In the genomic region with DNA sequence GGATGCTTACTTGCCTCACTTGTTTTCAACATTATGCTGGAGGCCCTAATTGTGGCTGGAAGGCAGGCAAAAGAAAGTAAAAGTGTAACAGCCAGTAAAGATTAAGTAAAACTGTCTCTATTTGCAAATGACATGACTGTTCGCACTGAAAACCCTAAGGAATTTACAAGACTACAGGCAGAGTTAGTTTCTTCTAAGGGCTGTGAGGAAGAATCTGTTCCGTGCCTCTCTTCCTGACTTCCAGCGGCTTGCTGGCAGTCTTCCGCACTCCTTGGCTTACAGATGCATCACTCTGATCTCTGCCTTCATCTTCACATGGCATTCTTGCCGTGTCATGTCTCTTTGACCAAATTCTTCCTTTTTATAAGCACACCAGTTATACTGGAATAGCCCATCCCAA, we compare ENCODE assay signal across 28 cellular contexts.
"Had no signal": no experiment of that assay in that cellular context is flagged by ENCODE, and none has a peak within 500 bp of the region (broad histone marks: within the 10 kb centered on the region; RNA-seq: fewer than 3 reads in every experiment).

No MANE protein-coding gene starts in this region.

- H3K4me1 ChIP-seq: colonic mucosa, lower lobe of right lung, right lobe of liver had no signal

- H3K4me3 Mint-ChIP-seq: activated CD4-positive, alpha-beta memory T cell treated with anti-CD3 and anti-CD28 coated beads for 36 hours; activated naive CD4-positive, alpha-beta T cell treated with anti-CD3 and anti-CD28 coated beads for 36 hours; activated naive CD8-positive, alpha-beta T cell treated with anti-CD3 and anti-CD28 coated beads, Interleukin-2, amount 50 U/mL, for 24 hours; effector memory CD8-positive, alpha-beta T cell; neural progenitor cell; stimulated activated effector memory CD8-positive, alpha-beta T cell treated with anti-CD3 and anti-CD28 coated beads, Interleukin-12 subunit alpha, Interleukin-12 subunit beta, amount 100 ng/mL, for 72 hours; stimulated activated naive CD8-positive, alpha-beta T cell treated with anti-CD3 and anti-CD28 coated beads, Interleukin-15, amount 100 ng/mL, for 72 hours; T-helper 1 cell treated with Interleukin-12 subunit alpha and Interleukin-12 subunit beta and Interleukin-4 antibody, amounts not matched to agents 30 μg/mL and 1 μg/mL, for 36 hours had no signal

- H3K27me3 ChIP-seq: brain microvascular endothelial cell, colonic mucosa, dorsolateral prefrontal cortex, esophagus muscularis mucosa, gastroesophageal sphincter, neural progenitor cell, right lobe of liver, tibial artery had no signal

- H3K27ac ChIP-seq: brain microvascular endothelial cell, colonic mucosa, esophagus muscularis mucosa, gastroesophageal sphincter, lower lobe of right lung, neural progenitor cell, right lobe of liver, tibial artery had no signal

- DNase-seq: activated CD4-positive, alpha-beta memory T cell treated with anti-CD3 and anti-CD28 coated beads for 36 hours; activated CD4-positive, alpha-beta T cell treated with anti-CD3 and anti-CD28 coated beads for 48 hours; activated CD4-positive, CD25-positive, alpha-beta regulatory T cell; activated effector memory CD4-positive, alpha-beta T cell treated with Interleukin-2 at 50 U/mL for 16 hours; activated naive CD4-positive, alpha-beta T cell treated with anti-CD3 and anti-CD28 coated beads for 36 hours; activated naive CD8-positive, alpha-beta T cell treated with anti-CD3 and anti-CD28 coated beads, Interleukin-2, amount 50 U/mL, for 24 hours; activated T-cell treated with anti-CD3 and anti-CD28 coated beads, Interleukin-2, amount 50 U/mL, for 48 hours; brain microvascular endothelial cell; central memory CD4-positive, alpha-beta T cell; colonic mucosa; dorsolateral prefrontal cortex; effector memory CD8-positive, alpha-beta T cell; head of caudate nucleus; hypothalamus; lower lobe of right lung; naive thymus-derived CD4-positive, alpha-beta T cell; posterior cingulate gyrus; right lobe of liver; small intestine; stimulated activated CD4-positive, alpha-beta T cell treated with anti-CD3 and anti-CD28 coated beads, Interleukin-2, amount 100 ng/mL, for 24 hours; stimulated activated naive CD8-positive, alpha-beta T cell treated with anti-CD3 and anti-CD28 coated beads, Interleukin-15, amount 100 ng/mL, for 72 hours; tibial artery had no signal

- H2AFZ ChIP-seq: neural progenitor cell had no signal

- H3K36me3 Mint-ChIP-seq: stimulated activated effector memory CD8-positive, alpha-beta T cell treated with anti-CD3 and anti-CD28 coated beads, Interleukin-12 subunit alpha, Interleukin-12 subunit beta, amount 100 ng/mL, for 72 hours had no signal

- ATAC-seq: activated naive CD8-positive, alpha-beta T cell treated with anti-CD3 and anti-CD28 coated beads, Interleukin-2, amount 50 U/mL, for 24 hours; effector memory CD8-positive, alpha-beta T cell; gastroesophageal sphincter; left lobe of liver; lower lobe of right lung; naive thymus-derived CD4-positive, alpha-beta T cell; right lobe of liver; stimulated activated effector memory CD8-positive, alpha-beta T cell treated with anti-CD3 and anti-CD28 coated beads, Interleukin-12 subunit alpha, Interleukin-12 subunit beta, amount 100 ng/mL, for 72 hours; stimulated activated naive CD8-positive, alpha-beta T cell treated with anti-CD3 and anti-CD28 coated beads, Interleukin-15, amount 100 ng/mL, for 72 hours had no signal

- H3K27me3 Mint-ChIP-seq: activated CD4-positive, alpha-beta memory T cell treated with anti-CD3 and anti-CD28 coated beads for 36 hours; activated naive CD8-positive, alpha-beta T cell treated with anti-CD3 and anti-CD28 coated beads, Interleukin-2, amount 50 U/mL, for 24 hours; effector memory CD8-positive, alpha-beta T cell; naive thymus-derived CD4-positive, alpha-beta T cell; stimulated activated naive CD8-positive, alpha-beta T cell treated with anti-CD3 and anti-CD28 coated beads, Interleukin-15, amount 100 ng/mL, for 72 hours had no signal

- H3K4me2 ChIP-seq: neural progenitor cell had no signal

- H3K9ac ChIP-seq: neural progenitor cell had no signal

- H3K27ac Mint-ChIP-seq: activated CD4-positive, alpha-beta memory T cell treated with anti-CD3 and anti-CD28 coated beads for 36 hours; activated naive CD4-positive, alpha-beta T cell treated with anti-CD3 and anti-CD28 coated beads for 36 hours; activated naive CD8-positive, alpha-beta T cell treated with anti-CD3 and anti-CD28 coated beads, Interleukin-2, amount 50 U/mL, for 24 hours; neural progenitor cell; stimulated activated effector memory CD8-positive, alpha-beta T cell treated with anti-CD3 and anti-CD28 coated beads, Interleukin-12 subunit alpha, Interleukin-12 subunit beta, amount 100 ng/mL, for 72 hours; stimulated activated naive CD8-positive, alpha-beta T cell treated with anti-CD3 and anti-CD28 coated beads, Interleukin-15, amount 100 ng/mL, for 72 hours; T-helper 1 cell treated with Interleukin-12 subunit alpha and Interleukin-12 subunit beta and Interleukin-4 antibody, amounts not matched to agents 30 μg/mL and 1 μg/mL, for 36 hours had no signal

- H3K9me3 ChIP-seq: colonic mucosa, esophagus muscularis mucosa, gastroesophageal sphincter, lower lobe of right lung, right lobe of liver, tibial artery had no signal

- H3K4me3 ChIP-seq: colonic mucosa, dorsolateral prefrontal cortex, esophagus muscularis mucosa, gastroesophageal sphincter, lower lobe of right lung, neural progenitor cell, right lobe of liver, tibial artery had no signal

- H3K36me3 ChIP-seq: brain microvascular endothelial cell, colonic mucosa, esophagus muscularis mucosa, gastroesophageal sphincter, lower lobe of right lung, neural progenitor cell, right lobe of liver, tibial artery had no signal

- H3K9me3 Mint-ChIP-seq: effector memory CD8-positive, alpha-beta T cell; T-helper 1 cell treated with Interleukin-12 subunit alpha and Interleukin-12 subunit beta and Interleukin-4 antibody, amounts not matched to agents 30 μg/mL and 1 μg/mL, for 36 hours had no signal
